In genomic region chr13:108944760-108945159, GRCh38 we compare ENCODE assay signal across 18 cellular contexts.
DNase-seq lines count a peak whose midpoint lies in the region; ATAC-seq and TF ChIP-seq lines count a peak whose summit lies in the region.
"Had no signal": no experiment of that assay in that cellular context is flagged by ENCODE, and none has a peak within 500 bp of the region (broad histone marks: within the 10 kb centered on the region; RNA-seq: fewer than 3 reads in every experiment).

No MANE protein-coding gene starts in this region.

- H4K20me1 ChIP-seq in PC-3 (ENCODE audit: low read length): no peaks in the 10 kb centered on the region
- H4K20me1 ChIP-seq: BLaER1 treated with 17β-estradiol and CSF1 and Interleukin-3, amounts not matched to agents 10 nM and 100 nM had no signal

- WGBS in right lobe of liver (ENCODE audit: insufficient coverage, low coverage, low lambda C conversion rate, missing lambda C conversion rate): 25% methylated on average over 4 of the region's 4 CpGs

- BruUV-seq in PC-3 (replicated peaks; lab: Mats Ljungman, UMichigan): no TSS peak

- H2AFZ ChIP-seq in PC-3 (ENCODE audit: low read length): no peak overlapping the region

- TF ChIP-seq POLR2A in right lobe of liver (IDR thresholded peaks at IDR 0.05): no peak

- H3K4me3 Mint-ChIP-seq in activated T-cell treated with anti-CD3 and anti-CD28 coated beads, Interleukin-2, amount 50 U/mL, for 72 hours: no peak overlapping the region
- H3K4me3 Mint-ChIP-seq: endodermal cell; T-helper 1 cell treated with Interleukin-12 subunit alpha and Interleukin-12 subunit beta and Interleukin-4 antibody, amounts not matched to agents 30 μg/mL and 1 μg/mL, for 36 hours; WTC11 had no signal

- H3K27ac ChIP-seq in right lobe of liver (peak overlapping the region in 2 of 3 donors; percentile 4 to 22), PC-3 (ENCODE audit: low read length) (no peak overlapping the region)
- H3K27ac ChIP-seq: BLaER1 treated with 17β-estradiol and CSF1 and Interleukin-3, amounts not matched to agents 10 nM and 100 nM had no signal

- TF ChIP-seq CTCF in epithelial cell of esophagus (IDR thresholded peaks at IDR 0.05; ENCODE audit: insufficient read depth, low read depth, low read length, missing control alignments) (no peak), right lobe of liver (IDR thresholded peaks at IDR 0.05) (no peak), PC-3 (conservative IDR thresholded peaks at IDR 0.05; ENCODE audit: low read depth, low read length) (no peak)

- no peaks in the 10 kb centered on the region for H3K9me2 ChIP-seq in PC-3 (replicated peaks; ENCODE audit: low read length)

- H3K27me3 Mint-ChIP-seq in activated T-cell treated with anti-CD3 and anti-CD28 coated beads, Interleukin-2, amount 50 U/mL, for 72 hours (ENCODE audit: low read depth): no peaks in the 10 kb centered on the region

- H3F3A ChIP-seq in PC-3 (ENCODE audit: low read length, unreplicated experiment): no peaks in the 10 kb centered on the region

- H3K79me2 ChIP-seq in PC-3 (ENCODE audit: low read length): no peaks in the 10 kb centered on the region

- DNase-seq in EH (ENCODE audit: low read depth) (peak; percentile 48), NOMO-1 treated with DMSO at 0.1 percent for 48 hours (lab: John Stamatoyannopoulos, UW; ENCODE audit: unreplicated experiment) (peak; percentile 83), epithelial cell of esophagus (ENCODE audit: low read depth) (peak; percentile 88), right lobe of liver (no peak), PC-3 (no peak)
- no peak for DNase-seq in activated T-cell treated with anti-CD3 and anti-CD28 coated beads, Interleukin-2, amount 50 U/mL, for 72 hours
- DNase-seq: activated CD8-positive, alpha-beta memory T cell treated with anti-CD3 and anti-CD28 coated beads for 24 hours; DMS53; endodermal cell; midbrain; NCI-H2171 treated with DMSO at 0.1 percent for 48 hours; stimulated activated CD4-positive, alpha-beta T cell treated with anti-CD3 and anti-CD28 coated beads, Interleukin-15, amount 100 ng/mL, for 24 hours had no signal

- H3K9ac ChIP-seq in PC-3 (ENCODE audit: low read length): no peak overlapping the region
- H3K9ac ChIP-seq: BLaER1 treated with 17β-estradiol and CSF1 and Interleukin-3, amounts not matched to agents 10 nM and 100 nM had no signal

- H3K4me1 ChIP-seq in right lobe of liver (no peaks in the 10 kb centered on the region), PC-3 (ENCODE audit: insufficient read depth, low read length) (peaks cover 12% of the 10 kb centered on the region)
- H3K4me1 ChIP-seq: BLaER1 treated with 17β-estradiol and CSF1 and Interleukin-3, amounts not matched to agents 10 nM and 100 nM had no signal

- no peaks in the 10 kb centered on the region for H3K27me3 ChIP-seq in right lobe of liver
- no peaks in the 10 kb centered on the region for H3K27me3 ChIP-seq in PC-3 (ENCODE audit: low read length)
- H3K27me3 ChIP-seq: BLaER1 treated with 17β-estradiol and CSF1 and Interleukin-3, amounts not matched to agents 10 nM and 100 nM had no signal

- H3K9me3 ChIP-seq in right lobe of liver: no peaks in the 10 kb centered on the region
- no peaks in the 10 kb centered on the region for H3K9me3 ChIP-seq in PC-3 (ENCODE audit: low read length)
- H3K9me3 ChIP-seq: BLaER1 treated with 17β-estradiol and CSF1 and Interleukin-3, amounts not matched to agents 10 nM and 100 nM had no signal

- H3K36me3 Mint-ChIP-seq in activated T-cell treated with anti-CD3 and anti-CD28 coated beads, Interleukin-2, amount 50 U/mL, for 72 hours (ENCODE audit: insufficient read depth in 2 of 2): no peaks in the 10 kb centered on the region
- H3K36me3 Mint-ChIP-seq: WTC11 had no signal

- no peaks in the 10 kb centered on the region for H3K36me3 ChIP-seq in right lobe of liver
- no peaks in the 10 kb centered on the region for H3K36me3 ChIP-seq in PC-3 (ENCODE audit: low read depth, low read length)
- H3K36me3 ChIP-seq: BLaER1 treated with 17β-estradiol and CSF1 and Interleukin-3, amounts not matched to agents 10 nM and 100 nM had no signal

- H3K4me1 Mint-ChIP-seq in activated T-cell treated with anti-CD3 and anti-CD28 coated beads, Interleukin-2, amount 50 U/mL, for 72 hours (ENCODE audit: low read depth): no peaks in the 10 kb centered on the region
- H3K4me1 Mint-ChIP-seq: WTC11 had no signal

- intact Hi-C loops in right lobe of liver (cut with DNase I) (no loop called here), PC-3 (cut with micrococcal nuclease) (no loop called here)

- CTCF ChIA-PET in PC-3 (lab: Charles Lee): no interaction called here

- no peaks in the 10 kb centered on the region for H3K9me3 Mint-ChIP-seq in activated T-cell treated with anti-CD3 and anti-CD28 coated beads, Interleukin-2, amount 50 U/mL, for 72 hours
- H3K9me3 Mint-ChIP-seq: endodermal cell; T-helper 1 cell treated with Interleukin-12 subunit alpha and Interleukin-12 subunit beta and Interleukin-4 antibody, amounts not matched to agents 30 μg/mL and 1 μg/mL, for 36 hours; WTC11 had no signal

- no peak overlapping the region for H3K27ac Mint-ChIP-seq in activated T-cell treated with anti-CD3 and anti-CD28 coated beads, Interleukin-2, amount 50 U/mL, for 72 hours
- H3K27ac Mint-ChIP-seq: endodermal cell; T-helper 1 cell treated with Interleukin-12 subunit alpha and Interleukin-12 subunit beta and Interleukin-4 antibody, amounts not matched to agents 30 μg/mL and 1 μg/mL, for 36 hours; WTC11 had no signal

- H3K4me3 ChIP-seq in epithelial cell of esophagus (ENCODE audit: low read length) (no peak overlapping the region), right lobe of liver (peak overlapping the region in 1 of 3 donors; percentile 6), PC-3 (ENCODE audit: low read length) (no peak overlapping the region)
- H3K4me3 ChIP-seq: BLaER1 treated with 17β-estradiol and CSF1 and Interleukin-3, amounts not matched to agents 10 nM and 100 nM; K562 had no signal

- POLR2A ChIA-PET in PC-3 (lab: Charles Lee; ENCODE audit: unreplicated experiment): no interaction called here

- H3K4me2 ChIP-seq in PC-3 (ENCODE audit: low read length): no peak overlapping the region
- H3K4me2 ChIP-seq: BLaER1 treated with 17β-estradiol and CSF1 and Interleukin-3, amounts not matched to agents 10 nM and 100 nM had no signal

- peak in 3 of 4 donors; percentile 75 to 79 (median 76) for ATAC-seq in right lobe of liver
- no peak for ATAC-seq in GM21529 (IDR thresholded peaks at IDR 0.05; ENCODE audit: unreplicated experiment)
- no peak for ATAC-seq in GM19397 (IDR thresholded peaks at IDR 0.05; ENCODE audit: unreplicated experiment)
- no peak for ATAC-seq in PC-3
- ATAC-seq in activated T-cell treated with anti-CD3 and anti-CD28 coated beads, Interleukin-2, amount 50 U/mL, for 72 hours (replicated peaks in 1 of 2): no peak
- ATAC-seq: K562, WTC11 had no signal

Comparison
In these comparisons a context has a peak if more than half of its experiments do, and no peak if none do; other contexts are left out.
1. DNase-seq: peak in EH (single experiment), NOMO-1 treated with DMSO at 0.1 percent for 48 hours (single experiment) and epithelial cell of esophagus (single experiment); none in right lobe of liver (0 of 3), PC-3 (single experiment) and activated T-cell treated with anti-CD3 and anti-CD28 coated beads, Interleukin-2, amount 50 U/mL, for 72 hours (0 of 2).
2. ATAC-seq: peak in right lobe of liver (3 of 4); none in GM21529 (single experiment), GM19397 (single experiment), PC-3 (single experiment) and activated T-cell treated with anti-CD3 and anti-CD28 coated beads, Interleukin-2, amount 50 U/mL, for 72 hours (0 of 2).